ENCODE assay signal across 8 cellular contexts in the genomic region with DNA sequence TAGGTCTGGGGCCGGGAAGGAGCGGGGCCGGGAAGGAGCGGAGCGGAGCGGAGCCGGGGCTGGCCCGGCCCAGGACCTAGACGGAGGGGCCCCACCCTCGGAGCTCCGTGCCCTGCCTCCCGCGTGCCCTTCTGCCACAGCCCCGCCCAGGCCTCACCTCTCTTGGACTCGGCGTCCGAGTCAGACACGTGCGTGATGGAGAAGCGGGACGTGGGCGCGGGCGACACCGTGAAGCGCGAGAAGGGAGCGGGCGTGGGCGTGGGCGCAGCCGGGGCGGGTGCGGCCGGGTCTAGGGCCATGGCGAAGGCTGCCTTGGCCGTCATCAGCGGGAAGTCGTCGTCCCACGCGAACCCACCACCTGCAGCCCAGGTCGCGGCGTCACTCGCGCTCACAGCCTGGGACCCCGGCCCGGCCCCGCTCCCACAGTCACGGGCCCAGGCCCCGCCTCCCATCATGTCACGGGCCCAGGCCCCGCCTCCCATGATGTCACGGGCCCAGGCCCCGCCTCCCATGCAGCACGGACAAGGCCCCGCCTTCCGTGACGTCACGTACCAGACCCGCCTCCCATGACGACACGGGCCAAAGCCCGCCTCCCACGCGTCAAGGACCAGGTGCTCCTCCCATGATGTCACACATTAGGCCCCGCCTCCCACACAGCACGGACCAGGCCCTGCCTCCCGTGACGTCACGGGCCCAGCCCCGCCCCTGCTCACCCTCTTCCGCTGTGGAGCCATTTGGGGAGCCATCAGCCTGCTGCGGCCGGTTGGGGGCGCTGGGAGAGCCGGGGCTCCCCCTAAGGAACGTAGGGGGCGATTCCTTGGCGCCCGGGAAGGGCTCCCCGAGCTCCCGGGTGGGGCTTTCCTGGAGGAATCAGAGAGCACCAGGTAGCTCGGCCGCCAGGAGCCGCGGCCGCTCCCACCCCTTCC. TPM values are rescaled to one million over a fixed set of nuclear protein-coding genes. Genes with fewer than 3 reads are reported as not detected.
DNase-seq lines count a peak whose midpoint lies in the region; ATAC-seq and TF ChIP-seq lines count a peak whose summit lies in the region.

No MANE protein-coding gene starts in this region.

- no peaks in the 10 kb centered on the region for H3K36me3 ChIP-seq in H7 (replicated peaks; ENCODE audit: control insufficient read depth, insufficient read depth, low read length)

- CTCF ChIA-PET in AG04449 (lab: Yijun Ruan, JAX): interaction anchor here (0.9 to 1.6 kb wide), 2 partner anchors 18 to 20 kb away, joined by 3 to 6 read pairs; no protein-coding TSS in a partner anchor

- H3K27me3 ChIP-seq in H7 (ENCODE audit: control insufficient read depth, insufficient read depth, low read length): no peaks in the 10 kb centered on the region

- no peak for ATAC-seq in GM18907 (IDR thresholded peaks at IDR 0.05; ENCODE audit: unreplicated experiment)

- TF ChIP-seq CTCF in AG04449 (IDR thresholded peaks at IDR 0.05; ENCODE audit: insufficient read depth, low read length, missing control alignments): no peak

- DNase-seq in AG04449 (ENCODE audit: low read depth, low spot score): peak; percentile 59
- peak; percentile 100 for DNase-seq in H7
- DNase-seq in NCI-H774 (lab: John Stamatoyannopoulos, UW): peak; percentile 48
- DNase-seq in activated T-cell treated with anti-CD3 and anti-CD28 coated beads for 1 hour (ENCODE audit: low read depth): peak; percentile 64
- peak; percentile 94 for DNase-seq in epidermal melanocyte (ENCODE audit: insufficient read length, low spot score)
- peak; percentile 93 for DNase-seq in mesenteric fat pad (ENCODE audit: low spot score)
- peak; percentile 67 to 75 for DNase-seq in stimulated activated CD8-positive, alpha-beta memory T cell treated with anti-CD3 and anti-CD28 coated beads, Interleukin-15, amount 100 ng/mL, for 48 hours (ENCODE audit: low read depth in 2 of 2)

- H3K4me3 ChIP-seq in AG04449 (ENCODE audit: low read depth, low read length) (peak overlapping the region; percentile 65), H7 (ENCODE audit: insufficient read depth, low read depth, low read length) (peak overlapping the region; percentile 63)

- POLR2A ChIA-PET in AG04449 (lab: Yijun Ruan, JAX): no interaction called here

RNA-seq across cellular contexts. Expression of gene PVALEF, which starts 45.8 kb away (rescaled TPM):
- total RNA-seq in H7 (2014; rRNA removed; shearing (Covaris generic)): not detected in 2 replicates
- not detected for total RNA-seq in mesenteric fat pad

RNA-seq across cellular contexts. Expression of gene AATK, which starts 46.5 kb away (rescaled TPM):
- total RNA-seq in H7 (2014; rRNA removed; shearing (Covaris generic)): 1.5 and 2.0 TPM in 2 replicates
- total RNA-seq in mesenteric fat pad: 7.9 TPM

Comparison
In these comparisons a context has a peak if more than half of its experiments do, and no peak if none do; other contexts are left out.
1. DNase-seq: peak in every context shown above with its lines; median percentile 100 in H7; 94 in epidermal melanocyte; 93 in mesenteric fat pad; 71 in stimulated activated CD8-positive, alpha-beta memory T cell treated with anti-CD3 and anti-CD28 coated beads, Interleukin-15, amount 100 ng/mL, for 48 hours; 64 in activated T-cell treated with anti-CD3 and anti-CD28 coated beads for 1 hour; 59 in AG04449; 48 in NCI-H774.